ENCODE assay signal across 9 cellular contexts in genomic region chr4:183170894-183171293, GRCh38.
"Had no signal": no experiment of that assay in that cellular context is flagged by ENCODE, and none has a peak within 500 bp of the region (broad histone marks: within the 10 kb centered on the region; RNA-seq: fewer than 3 reads in every experiment).

No MANE protein-coding gene starts in this region.

- ATAC-seq: K562 had no signal

- DNase-seq: GM23248, H9, HCEC 1CT, IMR-90, KG1 had no signal

- H3K4me3 ChIP-seq: K562 had no signal

- FAIRE-seq: H1, H54, K562 had no signal

- H3K27ac ChIP-seq: GM23248, HL-60 had no signal

- H3K9me3 Mint-ChIP-seq: H9 had no signal
